In genomic region chr17:2909164-2909852, GRCh38 we compare ENCODE assay signal across 1 cellular context.
TF ChIP-seq lines count a peak whose summit lies in the region.

No MANE protein-coding gene starts in this region.

TF ChIP-seq in GM23338, 12 proteins besides CTCF, POLR2A, EP300 and RAD21:
- TF ChIP-seq ZNF462 (CRISPR knock-in tag; IDR thresholded peaks at IDR 0.05) (no peak), NANOG (IDR thresholded peaks at IDR 0.05; ENCODE audit: borderline replicate concordance) (no peak), EZH2phosphoT487 (IDR thresholded peaks at IDR 0.05; ENCODE audit: unreplicated experiment) (no peak), POLR2AphosphoS5 (IDR thresholded peaks at IDR 0.05; ENCODE audit: low read depth) (no peak), ZNF114 (CRISPR knock-in tag; IDR thresholded peaks at IDR 0.05) (no peak), ZNF331 (CRISPR knock-in tag; IDR thresholded peaks at IDR 0.05; ENCODE audit: low read depth) (no peak), EZH2 (IDR thresholded peaks at IDR 0.05; ENCODE audit: low read depth, unreplicated experiment) (no peak), CREB1 (CRISPR knock-in tag; IDR thresholded peaks at IDR 0.05; ENCODE audit: low read depth) (no peak), STAT1 (IDR thresholded peaks at IDR 0.05; ENCODE audit: unreplicated experiment) (no peak)
- TF ChIP-seq, protein P1, sequence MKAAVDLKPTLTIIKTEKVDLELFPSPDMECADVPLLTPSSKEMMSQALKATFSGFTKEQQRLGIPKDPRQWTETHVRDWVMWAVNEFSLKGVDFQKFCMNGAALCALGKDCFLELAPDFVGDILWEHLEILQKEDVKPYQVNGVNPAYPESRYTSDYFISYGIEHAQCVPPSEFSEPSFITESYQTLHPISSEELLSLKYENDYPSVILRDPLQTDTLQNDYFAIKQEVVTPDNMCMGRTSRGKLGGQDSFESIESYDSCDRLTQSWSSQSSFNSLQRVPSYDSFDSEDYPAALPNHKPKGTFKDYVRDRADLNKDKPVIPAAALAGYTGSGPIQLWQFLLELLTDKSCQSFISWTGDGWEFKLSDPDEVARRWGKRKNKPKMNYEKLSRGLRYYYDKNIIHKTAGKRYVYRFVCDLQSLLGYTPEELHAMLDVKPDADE (IDR thresholded peaks at IDR 0.05): no peak
- TF ChIP-seq, protein P2, sequence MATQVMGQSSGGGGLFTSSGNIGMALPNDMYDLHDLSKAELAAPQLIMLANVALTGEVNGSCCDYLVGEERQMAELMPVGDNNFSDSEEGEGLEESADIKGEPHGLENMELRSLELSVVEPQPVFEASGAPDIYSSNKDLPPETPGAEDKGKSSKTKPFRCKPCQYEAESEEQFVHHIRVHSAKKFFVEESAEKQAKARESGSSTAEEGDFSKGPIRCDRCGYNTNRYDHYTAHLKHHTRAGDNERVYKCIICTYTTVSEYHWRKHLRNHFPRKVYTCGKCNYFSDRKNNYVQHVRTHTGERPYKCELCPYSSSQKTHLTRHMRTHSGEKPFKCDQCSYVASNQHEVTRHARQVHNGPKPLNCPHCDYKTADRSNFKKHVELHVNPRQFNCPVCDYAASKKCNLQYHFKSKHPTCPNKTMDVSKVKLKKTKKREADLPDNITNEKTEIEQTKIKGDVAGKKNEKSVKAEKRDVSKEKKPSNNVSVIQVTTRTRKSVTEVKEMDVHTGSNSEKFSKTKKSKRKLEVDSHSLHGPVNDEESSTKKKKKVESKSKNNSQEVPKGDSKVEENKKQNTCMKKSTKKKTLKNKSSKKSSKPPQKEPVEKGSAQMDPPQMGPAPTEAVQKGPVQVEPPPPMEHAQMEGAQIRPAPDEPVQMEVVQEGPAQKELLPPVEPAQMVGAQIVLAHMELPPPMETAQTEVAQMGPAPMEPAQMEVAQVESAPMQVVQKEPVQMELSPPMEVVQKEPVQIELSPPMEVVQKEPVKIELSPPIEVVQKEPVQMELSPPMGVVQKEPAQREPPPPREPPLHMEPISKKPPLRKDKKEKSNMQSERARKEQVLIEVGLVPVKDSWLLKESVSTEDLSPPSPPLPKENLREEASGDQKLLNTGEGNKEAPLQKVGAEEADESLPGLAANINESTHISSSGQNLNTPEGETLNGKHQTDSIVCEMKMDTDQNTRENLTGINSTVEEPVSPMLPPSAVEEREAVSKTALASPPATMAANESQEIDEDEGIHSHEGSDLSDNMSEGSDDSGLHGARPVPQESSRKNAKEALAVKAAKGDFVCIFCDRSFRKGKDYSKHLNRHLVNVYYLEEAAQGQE (IDR thresholded peaks at IDR 0.05; ENCODE audit: unreplicated experiment): no peak
